23 cellular contexts compared by ENCODE assay signal in genomic region chr17:39861235-39861634, GRCh38. TPM values are rescaled to one million over a fixed set of nuclear protein-coding genes. Genes with fewer than 3 reads are reported as not detected.
DNase-seq lines count a peak whose midpoint lies in the region; ATAC-seq and TF ChIP-seq lines count a peak whose summit lies in the region.
"Had no signal": no experiment of that assay in that cellular context is flagged by ENCODE, and none has a peak within 500 bp of the region (broad histone marks: within the 10 kb centered on the region; RNA-seq: fewer than 3 reads in every experiment).

No MANE protein-coding gene starts in this region.

- no peaks in the 10 kb centered on the region for H3K27me3 ChIP-seq in MM.1S (replicated peaks; ENCODE audit: insufficient read depth, low read length)

- H3K4me2 ChIP-seq in MM.1S (ENCODE audit: low read depth, low read length), result peak overlapping the region; percentile 91

- TF ChIP-seq CTCF in MM.1S (IDR thresholded peaks at IDR 0.05; ENCODE audit: low read length), result no peak

- no peak overlapping the region for H2AFZ ChIP-seq in MM.1S (ENCODE audit: low read length)

- H3F3A ChIP-seq in MM.1S (ENCODE audit: insufficient read depth, low read length), result peaks cover 34% of the 10 kb centered on the region

- POLR2A ChIA-PET in activated CD4-positive, alpha-beta T cell treated with anti-CD3 and anti-CD28 coated beads, Interleukin-2, amount 10 ng/mL, durations not matched to agents 7 days and 5 days (lab: Charles Lee), result interaction anchor here (0.9 to 1.6 kb wide), 2 partner anchors 92 to 106 kb away, joined by 3 to 5 read pairs; no protein-coding TSS in a partner anchor

- H3K27me3 Mint-ChIP-seq in activated CD4-positive, alpha-beta T cell treated with anti-CD3 and anti-CD28 coated beads, Interleukin-2, amount 10 ng/mL, durations not matched to agents 7 days and 5 days, result no peaks in the 10 kb centered on the region
- no peaks in the 10 kb centered on the region for H3K27me3 Mint-ChIP-seq in activated naive CD8-positive, alpha-beta T cell treated with anti-CD3 and anti-CD28 coated beads for 36 hours
- no peaks in the 10 kb centered on the region for H3K27me3 Mint-ChIP-seq in stimulated activated naive CD8-positive, alpha-beta T cell treated with anti-CD3 and anti-CD28 coated beads, Interleukin-15, Interleukin-2, amounts not matched to agents 100 ng/mL and 50 ng/mL, for 24 hours

- CTCF ChIA-PET in activated CD4-positive, alpha-beta T cell treated with anti-CD3 and anti-CD28 coated beads, Interleukin-2, amount 10 ng/mL, durations not matched to agents 7 days and 5 days (lab: Charles Lee), result interaction anchor here (1.3 to 1.8 kb wide), 6 partner anchors 14 to 239 kb away, joined by 3 to 7 read pairs (median 4); no protein-coding TSS in a partner anchor

- H3K9me2 ChIP-seq in MM.1S (replicated peaks; ENCODE audit: insufficient read depth, low read length), result no peaks in the 10 kb centered on the region

- H3K4me1 Mint-ChIP-seq in activated CD4-positive, alpha-beta T cell treated with anti-CD3 and anti-CD28 coated beads, Interleukin-2, amount 10 ng/mL, durations not matched to agents 7 days and 5 days, result peaks cover 44% of the 10 kb centered on the region
- H3K4me1 Mint-ChIP-seq in activated naive CD8-positive, alpha-beta T cell treated with anti-CD3 and anti-CD28 coated beads for 36 hours, result peaks cover 54% of the 10 kb centered on the region
- H3K4me1 Mint-ChIP-seq in stimulated activated naive CD8-positive, alpha-beta T cell treated with anti-CD3 and anti-CD28 coated beads, Interleukin-15, Interleukin-2, amounts not matched to agents 100 ng/mL and 50 ng/mL, for 24 hours (ENCODE audit: low read depth), result peaks cover 61% of the 10 kb centered on the region
- H3K4me1 Mint-ChIP-seq: nephron had no signal

- H3K36me3 ChIP-seq in MM.1S (replicated peaks; ENCODE audit: insufficient read depth, low read length), result no peaks in the 10 kb centered on the region; the same call in 1 of the 2 replicates
- H3K36me3 ChIP-seq: upper lobe of left lung had no signal

- no peaks in the 10 kb centered on the region for H3K9me3 Mint-ChIP-seq in activated CD4-positive, alpha-beta T cell treated with anti-CD3 and anti-CD28 coated beads, Interleukin-2, amount 10 ng/mL, durations not matched to agents 7 days and 5 days
- no peaks in the 10 kb centered on the region for H3K9me3 Mint-ChIP-seq in activated naive CD8-positive, alpha-beta T cell treated with anti-CD3 and anti-CD28 coated beads for 36 hours
- H3K9me3 Mint-ChIP-seq in stimulated activated naive CD8-positive, alpha-beta T cell treated with anti-CD3 and anti-CD28 coated beads, Interleukin-15, Interleukin-2, amounts not matched to agents 100 ng/mL and 50 ng/mL, for 24 hours, result no peaks in the 10 kb centered on the region
- H3K9me3 Mint-ChIP-seq: nephron had no signal

- H3K4me3 Mint-ChIP-seq in activated CD4-positive, alpha-beta T cell treated with anti-CD3 and anti-CD28 coated beads, Interleukin-2, amount 10 ng/mL, durations not matched to agents 7 days and 5 days, result peak overlapping the region; percentile 65
- peak overlapping the region; percentile 78 for H3K4me3 Mint-ChIP-seq in activated naive CD8-positive, alpha-beta T cell treated with anti-CD3 and anti-CD28 coated beads for 36 hours
- H3K4me3 Mint-ChIP-seq in stimulated activated naive CD8-positive, alpha-beta T cell treated with anti-CD3 and anti-CD28 coated beads, Interleukin-15, Interleukin-2, amounts not matched to agents 100 ng/mL and 50 ng/mL, for 24 hours, result peak overlapping the region; percentile 95
- H3K4me3 Mint-ChIP-seq: nephron had no signal

- H4K20me1 ChIP-seq in MM.1S (ENCODE audit: insufficient read depth, low read length), result peaks cover 2% of the 10 kb centered on the region; the same call in 1 of the 2 replicates

- ATAC-seq in GM18519 (IDR thresholded peaks at IDR 0.05; ENCODE audit: low FRiP score, unreplicated experiment), result no peak
- no peak for ATAC-seq in HG03025 (IDR thresholded peaks at IDR 0.05; ENCODE audit: low FRiP score, unreplicated experiment)
- ATAC-seq: foreskin keratinocyte, PC-3 had no signal

- H3K9me3 ChIP-seq in MM.1S (replicated peaks; ENCODE audit: insufficient read depth, low read length), result no peaks in the 10 kb centered on the region
- H3K9me3 ChIP-seq: Caco-2, upper lobe of left lung had no signal

- H3K27ac Mint-ChIP-seq in activated CD4-positive, alpha-beta T cell treated with anti-CD3 and anti-CD28 coated beads, Interleukin-2, amount 10 ng/mL, durations not matched to agents 7 days and 5 days, result peak overlapping the region; percentile 80
- peak overlapping the region; percentile 90 for H3K27ac Mint-ChIP-seq in activated naive CD8-positive, alpha-beta T cell treated with anti-CD3 and anti-CD28 coated beads for 36 hours
- peak overlapping the region; percentile 91 for H3K27ac Mint-ChIP-seq in stimulated activated naive CD8-positive, alpha-beta T cell treated with anti-CD3 and anti-CD28 coated beads, Interleukin-15, Interleukin-2, amounts not matched to agents 100 ng/mL and 50 ng/mL, for 24 hours
- H3K27ac Mint-ChIP-seq: nephron had no signal

- peaks cover 89% of the 10 kb centered on the region for H3K79me2 ChIP-seq in MM.1S (ENCODE audit: low read length)

- peak overlapping the region; percentile 95 for H3K9ac ChIP-seq in MM.1S (ENCODE audit: low read length)

- peak overlapping the region; percentile 86 for H3K4me3 ChIP-seq in MM.1S (ENCODE audit: low read length)
- H3K4me3 ChIP-seq: upper lobe of left lung had no signal

- H3K36me3 Mint-ChIP-seq in activated CD4-positive, alpha-beta T cell treated with anti-CD3 and anti-CD28 coated beads, Interleukin-2, amount 10 ng/mL, durations not matched to agents 7 days and 5 days (ENCODE audit: low read depth), result peaks cover 10% of the 10 kb centered on the region
- peaks cover 28% of the 10 kb centered on the region for H3K36me3 Mint-ChIP-seq in activated naive CD8-positive, alpha-beta T cell treated with anti-CD3 and anti-CD28 coated beads for 36 hours
- peaks cover 36% of the 10 kb centered on the region for H3K36me3 Mint-ChIP-seq in stimulated activated naive CD8-positive, alpha-beta T cell treated with anti-CD3 and anti-CD28 coated beads, Interleukin-15, Interleukin-2, amounts not matched to agents 100 ng/mL and 50 ng/mL, for 24 hours (ENCODE audit: low read depth)

- peaks cover 31% of the 10 kb centered on the region for H3K4me1 ChIP-seq in MM.1S (ENCODE audit: low read length)
- H3K4me1 ChIP-seq: Caco-2, foreskin keratinocyte had no signal

- peak overlapping the region; percentile 98 for H3K27ac ChIP-seq in MM.1S (ENCODE audit: low read length)
- H3K27ac ChIP-seq: foreskin keratinocyte, HL-60, upper lobe of left lung had no signal

- DNase-seq in activated CD4-positive, alpha-beta T cell treated with anti-CD3 and anti-CD28 coated beads, Interleukin-2, amount 10 ng/mL, durations not matched to agents 7 days and 5 days, result no peak
- DNase-seq in activated CD4-positive, alpha-beta T cell treated with anti-CD3 and anti-CD28 coated beads, Interleukin-2, amount 50 U/mL, for 48 hours, result no peak
- DNase-seq in MM.1S, result peak; percentile 46
- DNase-seq in activated naive CD8-positive, alpha-beta T cell treated with anti-CD3 and anti-CD28 coated beads for 36 hours, result no peak
- no peak for DNase-seq in kidney glomerular epithelial cell (lab: John Stamatoyannopoulos, UW)
- DNase-seq: activated CD4-positive, alpha-beta T cell treated with anti-CD3 and anti-CD28 coated beads for 1 hour; activated gamma-delta T cell treated with Interleukin-2 at 50 U/mL for 16 hours; Caco-2; foreskin keratinocyte; KG1; NCI-H1694; NCI-H446; PC-3; stimulated activated CD4-positive, alpha-beta T cell treated with anti-CD3 and anti-CD28 coated beads, Interleukin-2, amount 100 ng/mL, for 24 hours; SW 1271; upper lobe of left lung had no signal

RNA-seq across cellular contexts. Expression of gene IKZF3, which starts 2.9 kb away (rescaled TPM):
- 10 to 100 TPM; 33.1 to 39.8 TPM for total RNA-seq in activated CD4-positive, alpha-beta T cell treated with anti-CD3 and anti-CD28 coated beads, Interleukin-2, amount 10 ng/mL, durations not matched to agents 7 days and 5 days
- 10 to 100 TPM; 43.9 to 44.6 TPM for total RNA-seq in activated naive CD8-positive, alpha-beta T cell treated with anti-CD3 and anti-CD28 coated beads for 36 hours
- total RNA-seq: PC-3 had no signal

RNA-seq across cellular contexts. Expression of gene ZPBP2, which starts 6.8 kb away (rescaled TPM):
- total RNA-seq in activated CD4-positive, alpha-beta T cell treated with anti-CD3 and anti-CD28 coated beads, Interleukin-2, amount 10 ng/mL, durations not matched to agents 7 days and 5 days, result not detected
- total RNA-seq in activated naive CD8-positive, alpha-beta T cell treated with anti-CD3 and anti-CD28 coated beads for 36 hours, result not detected
- total RNA-seq: Caco-2, cardiac septum, foreskin keratinocyte, liver, PC-3, upper lobe of left lung had no signal

RNA-seq across cellular contexts. Expression of gene GSDMB, which starts 57.2 kb away (rescaled TPM):
- 10 to 100 TPM; 55.4 to 63.1 TPM for total RNA-seq in activated CD4-positive, alpha-beta T cell treated with anti-CD3 and anti-CD28 coated beads, Interleukin-2, amount 10 ng/mL, durations not matched to agents 7 days and 5 days
- 1 to 10 TPM; 7.6 to 8.7 TPM for total RNA-seq in activated naive CD8-positive, alpha-beta T cell treated with anti-CD3 and anti-CD28 coated beads for 36 hours

Comparison
In these comparisons a context has a peak if more than half of its experiments do, and no peak if none do; other contexts are left out.
1. RNA of gene GSDMB, which starts 57.2 kb away (total RNA-seq): 55.4 to 63.1 TPM in activated CD4-positive, alpha-beta T cell treated with anti-CD3 and anti-CD28 coated beads, Interleukin-2, amount 10 ng/mL, durations not matched to agents 7 days and 5 days; 7.6 to 8.7 TPM in activated naive CD8-positive, alpha-beta T cell treated with anti-CD3 and anti-CD28 coated beads for 36 hours; every median in the first group is over 4 times any median in the second.
2. Peak in every context shown above with its lines, with median percentiles within 50 percentile points of each other: H3K27ac Mint-ChIP-seq and H3K4me3 Mint-ChIP-seq.